Comparison of ENCODE assay signal across 8 cellular contexts in genomic region chr7:66492405-66492804, GRCh38.
A peak's percentile ranks its signal among the peaks of the same experiment; 100 is the strongest.
DNase-seq lines count a peak whose midpoint lies in the region; ATAC-seq, FAIRE-seq and TF ChIP-seq lines count a peak whose summit lies in the region.
"Not testable (repeated sequence)": the region's sequence is repeated elsewhere in the genome, so short reads cannot be mapped to it uniquely, and the experiment has no call there.

No MANE protein-coding gene starts in this region.

- H4K20me1 ChIP-seq in HepG2 (ENCODE audit: insufficient read depth, low read length); osteoblast (ENCODE audit: insufficient read depth, low read length): not testable (repeated sequence)

- H3K9me3 ChIP-seq in HUES48 (ENCODE audit: control insufficient read depth, insufficient read depth, low read length); HepG2 (ENCODE audit: low read length); osteoblast (ENCODE audit: low read depth, low read length): not testable (repeated sequence)

- not testable (repeated sequence) for H3K27me3 ChIP-seq in BJ (ENCODE audit: control insufficient read depth, insufficient read depth, low read length); HUES48 (ENCODE audit: control insufficient read depth, insufficient read depth, low read length); HepG2 (ENCODE audit: control insufficient read depth in 1 of 2, insufficient read depth in 2 of 2, low read length in 2 of 2); osteoblast (ENCODE audit: insufficient read depth, low read length)

- not testable (repeated sequence) for H3K27me3 Mint-ChIP-seq in T-cell; activated naive CD8-positive, alpha-beta T cell treated with anti-CD3 and anti-CD28 coated beads, Interleukin-2, amount 50 U/mL, for 24 hours

- H3K27ac ChIP-seq in HUES48 (ENCODE audit: low read depth, low read length) (peak overlapping the region; percentile 93), HepG2 (ENCODE audit: extremely low read length, insufficient read depth, low read length) (peak overlapping the region; percentile 88), osteoblast (ENCODE audit: low read depth, low read length) (peak overlapping the region; percentile 98), substantia nigra (ENCODE audit: low read depth, low read length, poor library complexity, severe bottlenecking) (peak overlapping the region; percentile 96)

- TF ChIP-seq CTCF in BJ (IDR thresholded peaks at IDR 0.05; ENCODE audit: insufficient read depth, low read depth, low read length); epithelial cell of proximal tubule (conservative IDR thresholded peaks at IDR 0.05; ENCODE audit: low read depth, low read length); HepG2 (CRISPR knock-in tag; IDR thresholded peaks at IDR 0.05); osteoblast (IDR thresholded peaks at IDR 0.05; ENCODE audit: extremely low read depth, low read depth, low read length): not testable (repeated sequence)

- H3K79me2 ChIP-seq in HepG2 (ENCODE audit: insufficient read depth, low read length); osteoblast (ENCODE audit: insufficient read depth, low read length): not testable (repeated sequence)

- POLR2A ChIA-PET in BJ (lab: Charles Lee) = not testable (repeated sequence)
- POLR2A ChIA-PET in T-cell (lab: Charles Lee) (interaction anchor here in 1 of 2 donors (0.9 kb wide), 1 partner anchor 79 kb away, joined by 3 read pairs; no protein-coding TSS in a partner anchor), HepG2 (lab: Yijun Ruan, JAX) (interaction anchor here (0.8 to 1.7 kb wide), 3 partner anchors 50 to 461 kb away, joined by 3 to 6 read pairs (median 6); no protein-coding TSS in a partner anchor)

- peak overlapping the region; percentile 65 for H3K4me3 ChIP-seq in BJ (ENCODE audit: low read depth, low read length)
- peak overlapping the region; percentile 73 for H3K4me3 ChIP-seq in HUES48 (ENCODE audit: low read depth, low read length)
- peak overlapping the region; percentile 87 for H3K4me3 ChIP-seq in epithelial cell of proximal tubule (ENCODE audit: low read depth, low read length)
- H3K4me3 ChIP-seq in HepG2 (replicated peaks in 1 of 3; ENCODE audit: insufficient read depth in 1 of 3, low read depth in 2 of 3, low read length in 3 of 3) = peak overlapping the region; percentile 69 to 89 (median 69); a peak in 5 of 6 replicates
- H3K4me3 ChIP-seq in osteoblast (ENCODE audit: insufficient read depth, low read length) = peak overlapping the region; percentile 96

- not testable (repeated sequence) for TF ChIP-seq EP300 in HepG2 (IDR thresholded peaks at IDR 0.05; ENCODE audit: low read depth in 2 of 2, low read length in 2 of 2); HepG2 (CRISPR knock-in tag; IDR thresholded peaks at IDR 0.05; ENCODE audit: borderline replicate concordance)

- peaks cover 18 to 25% (median 19%) of the 10 kb centered on the region in 3 donors for H3K4me1 Mint-ChIP-seq in T-cell
- peaks cover 23% of the 10 kb centered on the region for H3K4me1 Mint-ChIP-seq in activated naive CD8-positive, alpha-beta T cell treated with anti-CD3 and anti-CD28 coated beads, Interleukin-2, amount 50 U/mL, for 24 hours

- not testable (repeated sequence) for H3K9me3 Mint-ChIP-seq in T-cell; activated naive CD8-positive, alpha-beta T cell treated with anti-CD3 and anti-CD28 coated beads, Interleukin-2, amount 50 U/mL, for 24 hours

- FAIRE-seq in HepG2 (lab: Jason Lieb, UNC) = not testable (repeated sequence)

- H3K4me2 ChIP-seq in HepG2 (ENCODE audit: low read depth, low read length) (peak overlapping the region; percentile 77), osteoblast (ENCODE audit: insufficient read depth, low read length) (peak overlapping the region; percentile 81)

- not testable (repeated sequence) for ATAC-seq in T-cell (replicated peaks in 1 of 4); activated naive CD8-positive, alpha-beta T cell treated with anti-CD3 and anti-CD28 coated beads, Interleukin-2, amount 50 U/mL, for 24 hours; HepG2

- H3K36me3 Mint-ChIP-seq in T-cell = not testable (repeated sequence)
- peaks cover 12% of the 10 kb centered on the region for H3K36me3 Mint-ChIP-seq in activated naive CD8-positive, alpha-beta T cell treated with anti-CD3 and anti-CD28 coated beads, Interleukin-2, amount 50 U/mL, for 24 hours (ENCODE audit: low read depth)

- DNase-seq in BJ (ENCODE audit: low read depth); T-cell; activated naive CD8-positive, alpha-beta T cell treated with anti-CD3 and anti-CD28 coated beads, Interleukin-2, amount 50 U/mL, for 24 hours; epithelial cell of proximal tubule (ENCODE audit: low read depth); HepG2 (ENCODE audit: low spot score): not testable (repeated sequence)
- DNase-seq in osteoblast (ENCODE audit: insufficient read length, low spot score, missing footprints) (peak; percentile 59), substantia nigra (lab: John Stamatoyannopoulos, UW) (peak in 1 of 49 donors; percentile 7)

- CTCF ChIA-PET in BJ (lab: Yijun Ruan, JAX) = interaction anchor here (0.9 kb wide), 1 partner anchor 352 kb away, joined by 4 read pairs; no protein-coding TSS in a partner anchor
- CTCF ChIA-PET in T-cell (lab: Charles Lee) = interaction anchor here in 1 of 2 donors (0.6 kb wide), 1 partner anchor 76 kb away, joined by 7 read pairs; no protein-coding TSS in a partner anchor
- CTCF ChIA-PET in HepG2 (lab: Yijun Ruan, JAX; ENCODE audit: low intra/inter-chr PET ratio, low total read pairs) = not testable (repeated sequence)

- not testable (repeated sequence) for H3K36me3 ChIP-seq in BJ (ENCODE audit: control insufficient read depth, insufficient read depth, low read length); HUES48 (ENCODE audit: control insufficient read depth, insufficient read depth, low read length); HepG2 (replicated peaks in 1 of 2; ENCODE audit: control insufficient read depth in 1 of 2, insufficient read depth in 2 of 2, low read length in 2 of 2); osteoblast (ENCODE audit: insufficient read depth, low read length)

- not testable (repeated sequence) for H2AFZ ChIP-seq in HepG2 (ENCODE audit: low read length); osteoblast (ENCODE audit: low read length)

- not testable (repeated sequence) for BruUV-seq in HepG2 (replicated peaks; lab: Mats Ljungman, UMichigan)

- H3K4me3 Mint-ChIP-seq in T-cell = peak overlapping the region; percentile 90
- H3K4me3 Mint-ChIP-seq in activated naive CD8-positive, alpha-beta T cell treated with anti-CD3 and anti-CD28 coated beads, Interleukin-2, amount 50 U/mL, for 24 hours = peak overlapping the region; percentile 92

- intact Hi-C loops in HepG2 (cut with micrococcal nuclease; ENCODE audit: unreplicated experiment) = loop anchor here (2.0 to 5.0 kb wide), 3 partner anchors 50 to 285 kb away; partner anchors contain the start of gene TPST1

- peaks cover 11% of the 10 kb centered on the region for H3K4me1 ChIP-seq in HUES48 (ENCODE audit: control insufficient read depth, insufficient read depth, low read length)
- H3K4me1 ChIP-seq in HepG2 (ENCODE audit: insufficient read depth, low read length) = peaks cover 43% of the 10 kb centered on the region
- not testable (repeated sequence) for H3K4me1 ChIP-seq in osteoblast (ENCODE audit: insufficient read depth, low read length)

- 94% methylated on average over 3 of the region's 7 CpGs for WGBS in HepG2 (ENCODE audit: low lambda C conversion rate)

- in situ Hi-C loops in HepG2 (cut with HindIII; ENCODE audit: extremely low pct_ligation_motif_present, low pct_unique_long_range_greater_than_20kb) = not testable (repeated sequence)

- not testable (repeated sequence) for TF ChIP-seq RAD21 in HepG2 (CRISPR knock-in tag; IDR thresholded peaks at IDR 0.05)

- H3K9ac ChIP-seq in HUES48 (ENCODE audit: low read depth, low read length) (peak overlapping the region; percentile 94), HepG2 (ENCODE audit: insufficient read depth, low read depth, low read length) (peak overlapping the region; percentile 92)

- H3K27ac Mint-ChIP-seq in T-cell = peak overlapping the region; percentile 80
- H3K27ac Mint-ChIP-seq in activated naive CD8-positive, alpha-beta T cell treated with anti-CD3 and anti-CD28 coated beads, Interleukin-2, amount 50 U/mL, for 24 hours = peak overlapping the region; percentile 96

- peak in 1 of 2 experiments; percentile 39; a peak in 1 of 4 replicates for TF ChIP-seq POLR2A in HepG2 (IDR thresholded peaks at IDR 0.05; ENCODE audit: insufficient read depth in 1 of 2, low read depth in 2 of 2, low read length in 2 of 2)

TF ChIP-seq in HepG2, 621 proteins besides CTCF, POLR2A, EP300 and RAD21 (continues in another document):
- TF ChIP-seq IKZF5 (CRISPR knock-in tag; IDR thresholded peaks at IDR 0.05) = 0 out of 2 replicates have a peak, but pooled peaks have one; percentile 17
